Comparison of ENCODE assay signal across 8 cellular contexts in genomic region chr16:29806641-29807425, GRCh38. TPM values are rescaled to one million over a fixed set of nuclear protein-coding genes. Genes with fewer than 3 reads are reported as not detected.
DNase-seq lines count a peak whose midpoint lies in the region; ATAC-seq and TF ChIP-seq lines count a peak whose summit lies in the region.

No MANE protein-coding gene starts in this region.

- POLR2A ChIA-PET in Caco-2 (lab: Charles Lee): interaction anchor here (0.5 to 1.7 kb wide), 5 partner anchors 9 to 224 kb away, joined by 3 to 10 read pairs (median 3); partner anchors contain the start of genes KCTD13, PAGR1 and TLCD3B

- H3K9me3 ChIP-seq in Caco-2 (no peaks in the 10 kb centered on the region), right atrium auricular region (no peaks in the 10 kb centered on the region)

- H3K27ac Mint-ChIP-seq in Caco-2 (ENCODE audit: unreplicated experiment): peak overlapping the region; percentile 85
- H3K27ac Mint-ChIP-seq in activated naive CD4-positive, alpha-beta T cell treated with anti-CD3 and anti-CD28 coated beads, Interleukin-2, amount 50 U/mL, for 24 hours: peak overlapping the region; percentile 92

- BruUV-seq in Caco-2 (replicated peaks; lab: Mats Ljungman, UMichigan): no TSS peak

- H3K4me1 Mint-ChIP-seq in Caco-2 (ENCODE audit: low read depth, unreplicated experiment): peaks cover 35% of the 10 kb centered on the region
- peaks cover 49% of the 10 kb centered on the region for H3K4me1 Mint-ChIP-seq in activated naive CD4-positive, alpha-beta T cell treated with anti-CD3 and anti-CD28 coated beads, Interleukin-2, amount 50 U/mL, for 24 hours

- CTCF ChIA-PET in Caco-2 (lab: Charles Lee): interaction anchor here (0.5 to 3.5 kb wide), 10 partner anchors 10 to 225 kb away, joined by 3 to 26 read pairs (median 6); partner anchors contain the start of genes KCTD13, PAGR1, TAOK2 and TMEM219

- H3K9me3 Mint-ChIP-seq in Caco-2 (ENCODE audit: unreplicated experiment): no peaks in the 10 kb centered on the region
- no peaks in the 10 kb centered on the region for H3K9me3 Mint-ChIP-seq in activated naive CD4-positive, alpha-beta T cell treated with anti-CD3 and anti-CD28 coated beads, Interleukin-2, amount 50 U/mL, for 24 hours

- TF ChIP-seq CTCF in Caco-2 (IDR thresholded peaks at IDR 0.05; ENCODE audit: insufficient read depth in 1 of 2, low read depth in 1 of 2, low read length in 1 of 2, severe bottlenecking in 1 of 2, unreplicated experiment in 1 of 2) (no peak), right atrium auricular region (IDR thresholded peaks at IDR 0.05) (no peak)

- H3K4me3 ChIP-seq in Caco-2 (ENCODE audit: low read depth, low read length) (peak overlapping the region; percentile 90), right atrium auricular region (peak overlapping the region; percentile 57 to 69), skeletal muscle cell (ENCODE audit: low read depth, low read length) (peak overlapping the region; percentile 61)

- H3K36me3 Mint-ChIP-seq in Caco-2 (ENCODE audit: insufficient read depth, unreplicated experiment): peaks cover 85% of the 10 kb centered on the region
- H3K36me3 Mint-ChIP-seq in activated naive CD4-positive, alpha-beta T cell treated with anti-CD3 and anti-CD28 coated beads, Interleukin-2, amount 50 U/mL, for 24 hours: peaks cover 5% of the 10 kb centered on the region

- H3K4me3 Mint-ChIP-seq in Caco-2 (ENCODE audit: unreplicated experiment): peak overlapping the region; percentile 87
- peak overlapping the region; percentile 94 for H3K4me3 Mint-ChIP-seq in activated naive CD4-positive, alpha-beta T cell treated with anti-CD3 and anti-CD28 coated beads, Interleukin-2, amount 50 U/mL, for 24 hours

- H3K27me3 ChIP-seq in Caco-2 (replicated peaks; ENCODE audit: control insufficient read depth, insufficient read depth, low read length) (no peaks in the 10 kb centered on the region), right atrium auricular region (no peaks in the 10 kb centered on the region)

- no peaks in the 10 kb centered on the region for H3K27me3 Mint-ChIP-seq in Caco-2 (ENCODE audit: insufficient read depth, unreplicated experiment)
- H3K27me3 Mint-ChIP-seq in activated naive CD4-positive, alpha-beta T cell treated with anti-CD3 and anti-CD28 coated beads, Interleukin-2, amount 50 U/mL, for 24 hours: no peaks in the 10 kb centered on the region

- DNase-seq in Caco-2: peak; percentile 81 to 86
- peak; percentile 80 for DNase-seq in OCI-M1 (lab: John Stamatoyannopoulos, UW)
- DNase-seq in right atrium auricular region (ENCODE audit: low spot score): no peak
- DNase-seq in skeletal muscle cell (ENCODE audit: low read depth): no peak
- DNase-seq in T-helper 9 cell: no peak

- peaks cover 25% of the 10 kb centered on the region; the same call in 1 of the 2 replicates for H3K4me1 ChIP-seq in Caco-2
- H3K4me1 ChIP-seq in right atrium auricular region: peaks cover 0 to 60% of the 10 kb centered on the region in 2 donors

- peak; percentile 2 for ATAC-seq in HG03432 (IDR thresholded peaks at IDR 0.05; ENCODE audit: unreplicated experiment)
- ATAC-seq in HG03457 (IDR thresholded peaks at IDR 0.05; ENCODE audit: unreplicated experiment): no peak

- intact Hi-C loops in Caco-2 (cut with micrococcal nuclease; ENCODE audit: unreplicated experiment): loop anchor here (5.0 kb wide), 1 partner anchor 105 kb away; no protein-coding TSS in a partner anchor

- H3K27ac ChIP-seq in right atrium auricular region: peak overlapping the region; percentile 94 to 96

- peaks cover 10% of the 10 kb centered on the region for H3K36me3 ChIP-seq in Caco-2 (ENCODE audit: control insufficient read depth, insufficient read depth, low read length)
- peaks cover 14% of the 10 kb centered on the region for H3K36me3 ChIP-seq in right atrium auricular region

RNA-seq across cellular contexts. Expression of gene MAZ, which starts 0.5 kb away (rescaled TPM):
- total RNA-seq in Caco-2 (2022) (299 and 317 TPM in 2 replicates), right atrium auricular region (10 to 100 TPM; 33.0 to 86.6 TPM)

RNA-seq across cellular contexts. Expression of gene PRRT2, which starts 5.2 kb away (rescaled TPM):
- 3.6 and 3.9 TPM in 2 replicates for total RNA-seq in Caco-2 (2022)
- total RNA-seq in right atrium auricular region: under 1 TPM; 0.51 to 0.52 TPM

RNA-seq across cellular contexts. Expression of gene PAGR1, which starts 9.1 kb away (rescaled TPM):
- 31.4 and 33.0 TPM in 2 replicates for total RNA-seq in Caco-2 (2022)
- total RNA-seq in right atrium auricular region: 10 to 100 TPM; 23.5 to 27.3 TPM

RNA-seq across cellular contexts. Expression of gene MVP, which starts 13.4 kb away (rescaled TPM):
- total RNA-seq in Caco-2 (2022) (62.9 and 72.5 TPM in 2 replicates), right atrium auricular region (10 to 100 TPM; 44.4 to 77.9 TPM)

RNA-seq across cellular contexts. Expression of gene KIF22, which starts 16.3 kb away (rescaled TPM):
- total RNA-seq in Caco-2 (2022) (134 and 152 TPM in 2 replicates), right atrium auricular region (10 to 100 TPM; 10.1 to 17.1 TPM)

Comparison
In these comparisons a context has a peak if more than half of its experiments do, and no peak if none do; other contexts are left out.
1. DNase-seq: peak in Caco-2 (2 of 2) and OCI-M1 (single experiment); none in right atrium auricular region (single experiment), skeletal muscle cell (single experiment) and T-helper 9 cell (single experiment).
2. Peak in every context shown above with its lines, with median percentiles within 50 percentile points of each other: H3K4me3 ChIP-seq.